Comparison of ENCODE assay signal across 2 cellular contexts in genomic region chr2:110154828-110155227, GRCh38. TPM values are rescaled to one million over a fixed set of nuclear protein-coding genes. Genes with fewer than 3 reads are reported as not detected.
"Had no signal": no experiment of that assay in that cellular context is flagged by ENCODE, and none has a peak within 500 bp of the region (broad histone marks: within the 10 kb centered on the region; RNA-seq: fewer than 3 reads in every experiment).

No MANE protein-coding gene starts in this region.

RNA-seq across cellular contexts. Expression of gene MALL, which starts 39.2 kb away (rescaled TPM):
- total RNA-seq: HepG2 had no signal
- polyA plus RNA-seq: HepG2, IgD-negative memory B cell had no signal
